10 cellular contexts compared by ENCODE assay signal in the genomic region with DNA sequence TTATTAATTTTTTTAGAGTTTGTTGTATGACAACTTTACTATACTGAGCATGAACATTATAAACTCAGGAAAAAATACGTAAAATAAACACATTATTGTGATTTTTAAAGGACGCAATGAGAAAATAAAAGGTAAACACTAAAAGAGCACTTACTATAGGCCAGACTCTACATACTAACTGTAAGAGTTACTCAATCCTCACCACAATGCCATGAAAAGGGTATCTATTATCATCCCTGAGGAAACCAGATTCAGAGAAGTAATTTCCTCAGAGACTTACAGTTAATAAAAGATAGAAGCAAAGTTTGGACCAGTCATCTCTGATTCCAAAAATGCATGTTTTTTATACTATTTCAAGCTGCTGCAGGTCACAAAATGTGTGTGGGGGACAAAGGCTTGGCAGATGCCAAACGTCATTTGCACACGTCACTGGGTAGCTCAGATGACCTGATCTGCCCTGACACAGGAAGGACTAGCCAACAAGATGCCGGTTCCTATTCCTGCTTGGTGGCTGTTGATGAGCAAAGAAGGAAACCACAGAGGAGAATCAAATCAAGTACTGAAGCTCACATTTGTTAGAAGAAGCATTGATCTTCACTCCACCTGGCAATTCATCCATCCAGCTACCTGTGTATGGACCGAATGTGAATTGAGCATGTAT. TPM values are rescaled to one million over a fixed set of nuclear protein-coding genes. Genes with fewer than 3 reads are reported as not detected.
DNase-seq lines count a peak whose midpoint lies in the region; ATAC-seq and TF ChIP-seq lines count a peak whose summit lies in the region.
"Had no signal": no experiment of that assay in that cellular context is flagged by ENCODE, and none has a peak within 500 bp of the region (broad histone marks: within the 10 kb centered on the region; RNA-seq: fewer than 3 reads in every experiment).

No MANE protein-coding gene starts in this region.

- no peaks in the 10 kb centered on the region for H3K27me3 Mint-ChIP-seq in activated CD8-positive, alpha-beta T cell treated with anti-CD3 and anti-CD28 coated beads, Interleukin-2, amount 10 ng/mL, durations not matched to agents 7 days and 5 days (ENCODE audit: low read depth)

- H3K27ac Mint-ChIP-seq in activated CD8-positive, alpha-beta T cell treated with anti-CD3 and anti-CD28 coated beads, Interleukin-2, amount 10 ng/mL, durations not matched to agents 7 days and 5 days = peak overlapping the region; percentile 83

- DNase-seq in stimulated activated CD4-positive, alpha-beta T cell treated with anti-CD3 and anti-CD28 coated beads, Interleukin-1b, Interleukin-23, amount 100 ng/mL, for 48 hours = peak; percentile 56
- no peak for DNase-seq in stimulated activated CD4-positive, alpha-beta T cell treated with anti-CD3 and anti-CD28 coated beads, Interleukin-12 subunit alpha, Interleukin-12 subunit beta, amount 100 ng/mL, for 4 hours
- peak; percentile 79 for DNase-seq in activated CD8-positive, alpha-beta T cell treated with anti-CD3 and anti-CD28 coated beads, Interleukin-2, amount 10 ng/mL, durations not matched to agents 7 days and 5 days
- DNase-seq in left lobe of liver (ENCODE audit: low spot score) = peak; percentile 40
- no peak for DNase-seq in upper lobe of right lung
- no peak for DNase-seq in AG08395 (ENCODE audit: low spot score)
- no peak for DNase-seq in NCI-H1092 (lab: John Stamatoyannopoulos, UW)
- DNase-seq in MG63 = no peak
- DNase-seq: NCI-H2081 treated with DMSO at 0.1 percent for 48 hours had no signal

- no peaks in the 10 kb centered on the region for H3K9me3 Mint-ChIP-seq in activated CD8-positive, alpha-beta T cell treated with anti-CD3 and anti-CD28 coated beads, Interleukin-2, amount 10 ng/mL, durations not matched to agents 7 days and 5 days (ENCODE audit: insufficient read depth)

- H3K4me3 ChIP-seq in upper lobe of right lung = no peak overlapping the region
- H3K4me3 ChIP-seq in MG63 = no peak overlapping the region

- intact Hi-C loops in upper lobe of right lung (cut with DNase I) = no loop called here

- peak; percentile 67 for ATAC-seq in activated CD8-positive, alpha-beta T cell treated with anti-CD3 and anti-CD28 coated beads, Interleukin-2, amount 10 ng/mL, durations not matched to agents 7 days and 5 days
- peak; percentile 49 for ATAC-seq in left lobe of liver
- ATAC-seq in upper lobe of right lung = peak; percentile 62

- POLR2A ChIA-PET in activated CD8-positive, alpha-beta T cell treated with anti-CD3 and anti-CD28 coated beads, Interleukin-2, amount 10 ng/mL, durations not matched to agents 7 days and 5 days (lab: Charles Lee) = interaction anchor here (0.6 to 1.3 kb wide), 5 partner anchors 14 to 1044 kb away, joined by 3 to 6 read pairs (median 4); a partner anchor contains a TSS

- H3K9me3 ChIP-seq in upper lobe of right lung = no peaks in the 10 kb centered on the region
- H3K9me3 ChIP-seq in MG63 = no peaks in the 10 kb centered on the region

- H3K4me1 ChIP-seq in upper lobe of right lung = no peaks in the 10 kb centered on the region

- H3K4me3 Mint-ChIP-seq in activated CD8-positive, alpha-beta T cell treated with anti-CD3 and anti-CD28 coated beads, Interleukin-2, amount 10 ng/mL, durations not matched to agents 7 days and 5 days = peak overlapping the region; percentile 2

- no peak overlapping the region for H3K27ac ChIP-seq in upper lobe of right lung
- H3K27ac ChIP-seq: epithelial cell of prostate had no signal

- H3K27me3 ChIP-seq in upper lobe of right lung = no peaks in the 10 kb centered on the region
- no peaks in the 10 kb centered on the region for H3K27me3 ChIP-seq in MG63

- peaks cover 39% of the 10 kb centered on the region for H3K36me3 Mint-ChIP-seq in activated CD8-positive, alpha-beta T cell treated with anti-CD3 and anti-CD28 coated beads, Interleukin-2, amount 10 ng/mL, durations not matched to agents 7 days and 5 days (ENCODE audit: low read depth)

- peaks cover 54% of the 10 kb centered on the region for H3K4me1 Mint-ChIP-seq in activated CD8-positive, alpha-beta T cell treated with anti-CD3 and anti-CD28 coated beads, Interleukin-2, amount 10 ng/mL, durations not matched to agents 7 days and 5 days (ENCODE audit: low read depth)

- CTCF ChIA-PET in activated CD8-positive, alpha-beta T cell treated with anti-CD3 and anti-CD28 coated beads, Interleukin-2, amount 10 ng/mL, durations not matched to agents 7 days and 5 days (lab: Charles Lee) = interaction anchor here (0.7 to 1.2 kb wide), 5 partner anchors 14 to 80 kb away, joined by 3 to 5 read pairs (median 3); no protein-coding TSS in a partner anchor

- H3K36me3 ChIP-seq in upper lobe of right lung = no peaks in the 10 kb centered on the region
- no peaks in the 10 kb centered on the region for H3K36me3 ChIP-seq in MG63

- TF ChIP-seq CTCF in upper lobe of right lung (IDR thresholded peaks at IDR 0.05) = no peak

RNA-seq across cellular contexts. Expression of a gene that starts 42.3 kb away (rescaled TPM):
- total RNA-seq in activated CD8-positive, alpha-beta T cell treated with anti-CD3 and anti-CD28 coated beads, Interleukin-2, amount 10 ng/mL, durations not matched to agents 7 days and 5 days = 10 to 100 TPM; 27.4 to 27.8 TPM
- total RNA-seq in left lobe of liver (0.65 TPM), upper lobe of right lung (24.7 TPM)
- total RNA-seq in MG63 (2014; rRNA removed; shearing (Covaris generic); ENCODE audit: low replicate concordance) = not detected in 2 replicates

Comparison
In these comparisons a context has a peak if more than half of its experiments do, and no peak if none do; other contexts are left out.
1. DNase-seq: peak in stimulated activated CD4-positive, alpha-beta T cell treated with anti-CD3 and anti-CD28 coated beads, Interleukin-1b, Interleukin-23, amount 100 ng/mL, for 48 hours (single experiment), activated CD8-positive, alpha-beta T cell treated with anti-CD3 and anti-CD28 coated beads, Interleukin-2, amount 10 ng/mL, durations not matched to agents 7 days and 5 days (single experiment) and left lobe of liver (single experiment); none in stimulated activated CD4-positive, alpha-beta T cell treated with anti-CD3 and anti-CD28 coated beads, Interleukin-12 subunit alpha, Interleukin-12 subunit beta, amount 100 ng/mL, for 4 hours (single experiment), upper lobe of right lung (single experiment), AG08395 (single experiment), NCI-H1092 (single experiment) and MG63 (single experiment).
2. RNA of a gene that starts 42.3 kb away (total RNA-seq): 27.4 to 27.8 TPM in activated CD8-positive, alpha-beta T cell treated with anti-CD3 and anti-CD28 coated beads, Interleukin-2, amount 10 ng/mL, durations not matched to agents 7 days and 5 days and 24.7 TPM in upper lobe of right lung (single experiment); 0.65 TPM in left lobe of liver (single experiment) and not detected in MG63; every median in the first group is over 10 times any median in the second.
3. Peak in every context shown above with its lines, with median percentiles within 50 percentile points of each other: ATAC-seq.